ENCODE assay signal across 9 cellular contexts in the genomic region with DNA sequence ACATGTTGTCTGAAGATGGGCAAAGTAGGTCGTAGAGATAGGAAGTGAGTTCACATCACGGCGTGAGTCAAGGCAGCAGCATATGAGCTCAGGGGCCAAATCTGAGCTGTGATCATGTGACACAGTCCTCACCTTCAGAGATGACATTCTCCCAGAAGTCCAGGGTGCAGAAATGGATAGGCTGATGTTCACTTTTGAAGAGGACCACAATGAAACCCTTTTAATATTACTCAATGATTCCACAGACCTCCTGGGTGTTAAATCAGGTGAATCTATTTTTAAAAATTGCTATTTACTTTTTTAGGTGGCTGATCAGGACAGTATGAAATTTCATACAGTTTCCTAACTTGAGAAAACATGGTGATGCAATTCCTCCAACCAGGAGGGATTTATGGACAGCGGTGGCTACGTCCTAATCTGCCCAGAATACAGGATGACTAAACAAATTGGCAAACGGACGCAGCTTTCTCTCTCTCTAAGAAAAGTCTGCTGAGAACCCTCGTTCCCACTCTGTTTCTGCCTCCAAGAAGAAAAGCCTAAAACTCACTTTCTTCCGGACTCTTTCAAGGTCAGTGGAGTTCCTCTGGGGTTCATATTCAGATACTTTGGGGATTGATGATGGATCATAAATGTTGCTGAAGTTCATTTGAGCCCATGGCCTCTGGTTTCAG. TPM values are rescaled to one million over a fixed set of nuclear protein-coding genes. Genes with fewer than 3 reads are reported as not detected.
DNase-seq lines count a peak whose midpoint lies in the region; ATAC-seq and TF ChIP-seq lines count a peak whose summit lies in the region.
"Had no signal": no experiment of that assay in that cellular context is flagged by ENCODE, and none has a peak within 500 bp of the region (broad histone marks: within the 10 kb centered on the region; RNA-seq: fewer than 3 reads in every experiment).

No MANE protein-coding gene starts in this region.

- no peak for DNase-seq in Calu3
- peak in 1 of 2 experiments; percentile 72 for DNase-seq in PC-9
- DNase-seq in coronary artery (ENCODE audit: low spot score): no peak
- DNase-seq in DMS 273 (lab: John Stamatoyannopoulos, UW; ENCODE audit: unreplicated experiment): no peak
- no peak for DNase-seq in upper lobe of right lung
- no peak for DNase-seq in anterior cingulate cortex (lab: John Stamatoyannopoulos, UW)

- ATAC-seq in upper lobe of right lung (no peak), HG03442 (IDR thresholded peaks at IDR 0.05; ENCODE audit: unreplicated experiment) (no peak)
- ATAC-seq: GM12878 had no signal

- H3K4me2 ChIP-seq in PC-9: peak overlapping the region; percentile 86

- CTCF ChIA-PET in Calu3 (lab: Charles Lee) (interaction anchor here (1.8 to 3.0 kb wide), 2 partner anchors 11 to 12 kb away, joined by 6 to 25 read pairs; no protein-coding TSS in a partner anchor), PC-9 (lab: Charles Lee) (interaction anchor here (2.0 kb wide), 1 partner anchor 95 kb away, joined by 8 read pairs; no protein-coding TSS in a partner anchor)

- H3K27me3 ChIP-seq in PC-9 (ENCODE audit: insufficient read depth, low read depth): no peaks in the 10 kb centered on the region
- no peaks in the 10 kb centered on the region for H3K27me3 ChIP-seq in neutrophil
- no peaks in the 10 kb centered on the region for H3K27me3 ChIP-seq in upper lobe of right lung

- H3K9me3 ChIP-seq in PC-9 (ENCODE audit: insufficient read depth, low read depth) (no peaks in the 10 kb centered on the region), neutrophil (no peaks in the 10 kb centered on the region), upper lobe of right lung (no peaks in the 10 kb centered on the region)

- peaks cover 53% of the 10 kb centered on the region for H3F3A ChIP-seq in PC-9 (ENCODE audit: insufficient read depth, low read depth)

- no peaks in the 10 kb centered on the region for H3K9me3 Mint-ChIP-seq in Calu3 (ENCODE audit: low read depth, unreplicated experiment)

- no peaks in the 10 kb centered on the region for H4K20me1 ChIP-seq in PC-9 (ENCODE audit: insufficient read depth)

- H3K4me1 ChIP-seq in PC-9 (replicated peaks; ENCODE audit: insufficient read depth): peaks cover 81% of the 10 kb centered on the region
- peaks cover 15 to 17% of the 10 kb centered on the region in 2 experiments for H3K4me1 ChIP-seq in neutrophil (ENCODE audit: control insufficient read depth in 1 of 2, insufficient read depth in 1 of 2, low read depth in 1 of 2, low read length in 1 of 2)
- peaks cover 10% of the 10 kb centered on the region for H3K4me1 ChIP-seq in upper lobe of right lung

- H3K4me3 ChIP-seq in PC-9 (peak overlapping the region; percentile 58), coronary artery (no peak overlapping the region), neutrophil (ENCODE audit: low read depth in 1 of 2, low read length in 1 of 2) (no peak overlapping the region), upper lobe of right lung (no peak overlapping the region)
- H3K4me3 ChIP-seq: GM12878 had no signal

- POLR2A ChIA-PET in PC-9 (lab: Charles Lee; ENCODE audit: unreplicated experiment): interaction anchor here (0.6 kb wide), 1 partner anchor 21 kb away, joined by 3 read pairs; no protein-coding TSS in a partner anchor

- peaks cover 24% of the 10 kb centered on the region for H3K36me3 Mint-ChIP-seq in Calu3 (ENCODE audit: insufficient read depth, unreplicated experiment)

- H3K9me2 ChIP-seq in PC-9 (ENCODE audit: insufficient read depth): no peaks in the 10 kb centered on the region

- H3K4me1 Mint-ChIP-seq in Calu3 (ENCODE audit: low read depth, unreplicated experiment): peaks cover 67% of the 10 kb centered on the region

- peaks cover 24% of the 10 kb centered on the region for H3K79me2 ChIP-seq in PC-9 (ENCODE audit: low read depth)

- H3K4me3 Mint-ChIP-seq in Calu3 (ENCODE audit: low read depth, unreplicated experiment): peak overlapping the region; percentile 44

- no peak overlapping the region for H2AFZ ChIP-seq in PC-9

- no peaks in the 10 kb centered on the region for H3K27me3 Mint-ChIP-seq in Calu3 (ENCODE audit: unreplicated experiment)

- intact Hi-C loops in Calu3 (cut with micrococcal nuclease; ENCODE audit: unreplicated experiment): no loop called here
- intact Hi-C loops in PC-9 (cut with micrococcal nuclease; ENCODE audit: unreplicated experiment): loop anchor here (5.0 kb wide), 2 partner anchors 35 to 95 kb away; partner anchors contain the start of gene B3GNT5
- intact Hi-C loops in upper lobe of right lung (cut with DNase I): no loop called here

- peak overlapping the region; percentile 94 for H3K27ac Mint-ChIP-seq in Calu3 (ENCODE audit: unreplicated experiment)

- H3K27ac ChIP-seq in PC-9 (peak overlapping the region; percentile 97), coronary artery (peak overlapping the region; percentile 25 to 49), neutrophil (peak overlapping the region; percentile 71), upper lobe of right lung (no peak overlapping the region)

- BruUV-seq in Calu3 (replicated peaks; lab: Mats Ljungman, UMichigan) (no TSS peak), PC-9 (replicated peaks; lab: Mats Ljungman, UMichigan) (no TSS peak)

- TF ChIP-seq CTCF in Calu3 (IDR thresholded peaks at IDR 0.05; ENCODE audit: unreplicated experiment) (no peak), PC-9 (conservative IDR thresholded peaks at IDR 0.05) (no peak), coronary artery (IDR thresholded peaks at IDR 0.05) (no peak), neutrophil (IDR thresholded peaks at IDR 0.05) (no peak), upper lobe of right lung (IDR thresholded peaks at IDR 0.05) (no peak)

- H3K36me3 ChIP-seq in PC-9 (ENCODE audit: low read depth) (no peaks in the 10 kb centered on the region; the same call in 1 of the 2 replicates), neutrophil (no peaks in the 10 kb centered on the region), upper lobe of right lung (no peaks in the 10 kb centered on the region)

RNA-seq across cellular contexts. Expression of gene B3GNT5, which starts 34.4 kb away (rescaled TPM):
- total RNA-seq in Calu3 (2022): 42.9 and 43.6 TPM in 2 replicates
- total RNA-seq in PC-9 (2021): 30.7 and 33.6 TPM in 2 replicates
- total RNA-seq in upper lobe of right lung: 31.0 TPM
